8 cellular contexts compared by ENCODE assay signal in the genomic region with DNA sequence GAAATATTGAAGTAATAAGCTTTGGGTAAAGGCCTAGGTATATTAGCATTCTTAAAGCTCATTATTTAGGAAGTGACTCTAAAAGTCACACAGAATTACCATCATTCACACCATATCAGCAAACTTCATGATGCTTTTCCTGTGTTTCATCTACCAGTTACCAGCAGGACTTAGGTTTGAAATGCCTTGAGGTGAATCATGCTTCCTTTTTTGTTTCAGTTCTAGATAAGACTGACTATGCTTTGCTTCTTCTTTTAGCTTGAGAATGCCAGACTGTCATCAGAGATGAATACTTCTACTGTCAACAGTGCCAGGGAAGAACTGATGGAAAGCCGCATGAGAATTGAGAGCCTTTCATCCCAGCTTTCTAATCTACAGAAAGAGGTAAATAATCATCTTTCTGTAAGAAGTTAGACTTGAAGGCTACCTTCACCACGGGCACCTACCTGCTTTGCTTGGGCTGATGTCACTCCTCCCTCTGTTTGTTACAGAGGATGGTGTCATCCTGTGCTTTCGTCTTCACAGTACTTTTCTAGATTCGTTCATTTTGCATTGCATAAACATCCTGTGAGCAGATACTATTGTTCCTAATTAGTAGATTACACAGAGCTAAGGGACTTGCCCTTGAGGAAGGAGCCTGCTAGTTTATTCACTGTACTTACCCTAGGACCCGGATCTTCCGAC. TPM values are rescaled to one million over a fixed set of nuclear protein-coding genes. Genes with fewer than 3 reads are reported as not detected.
DNase-seq lines count a peak whose midpoint lies in the region; ATAC-seq and TF ChIP-seq lines count a peak whose summit lies in the region.

No MANE protein-coding gene starts in this region.

- POLR2A ChIA-PET in SK-N-SH (lab: Yijun Ruan, JAX): no interaction called here

- H3K27ac ChIP-seq in SK-N-SH (ENCODE audit: low read depth in 2 of 2, low read length in 1 of 2) (peak overlapping the region; percentile 23 to 74; a peak in 3 of 4 replicates), smooth muscle cell (ENCODE audit: low read depth) (peak overlapping the region; percentile 78), uterus (no peak overlapping the region)

- TF ChIP-seq POLR2A in uterus (IDR thresholded peaks at IDR 0.05): no peak

- peak in 1 of 2 experiments; percentile 64; a peak in 1 of 4 replicates for TF ChIP-seq EP300 in SK-N-SH (IDR thresholded peaks at IDR 0.05; ENCODE audit: borderline replicate concordance in 1 of 2, low read depth in 1 of 2, low read length in 1 of 2)

- H4K20me1 ChIP-seq in SK-N-SH (ENCODE audit: insufficient read depth): peaks cover 7% of the 10 kb centered on the region; the same call in 1 of the 2 replicates
- no peaks in the 10 kb centered on the region for H4K20me1 ChIP-seq in smooth muscle cell (ENCODE audit: low read depth)

- H3K4me1 ChIP-seq in SK-N-SH (ENCODE audit: control insufficient read depth in 1 of 2, insufficient read depth in 2 of 2, low read depth in 1 of 2, low read length in 1 of 2): peaks cover 0 to 29% of the 10 kb centered on the region in 2 experiments; a peak in 3 of 4 replicates
- no peaks in the 10 kb centered on the region for H3K4me1 ChIP-seq in smooth muscle cell (ENCODE audit: low read depth)
- H3K4me1 ChIP-seq in uterus: no peaks in the 10 kb centered on the region

- H3F3A ChIP-seq in SK-N-SH (replicated peaks; ENCODE audit: insufficient read depth) (peaks cover 55% of the 10 kb centered on the region), smooth muscle cell (ENCODE audit: low read depth) (no peaks in the 10 kb centered on the region)

- no peak for TF ChIP-seq RAD21 in SK-N-SH (IDR thresholded peaks at IDR 0.05; ENCODE audit: low read length)

- peak; percentile 50 for ATAC-seq in GM21786 (IDR thresholded peaks at IDR 0.05; ENCODE audit: unreplicated experiment)

- 73% methylated on average over 6 of the region's 6 CpGs for WGBS in SK-N-SH (ENCODE audit: low lambda C conversion rate)
- 44% methylated on average over 6 of the region's 6 CpGs for WGBS in smooth muscle cell (ENCODE audit: low lambda C conversion rate)

- H3K9me3 ChIP-seq in SK-N-SH: no peaks in the 10 kb centered on the region
- H3K9me3 ChIP-seq in smooth muscle cell (replicated peaks; ENCODE audit: low read depth): no peaks in the 10 kb centered on the region
- no peaks in the 10 kb centered on the region for H3K9me3 ChIP-seq in uterus

- intact Hi-C loops in uterus (cut with DNase I; ENCODE audit: low total_unique reads): no loop called here

- H3K27me3 ChIP-seq in SK-N-SH (ENCODE audit: insufficient read depth) (no peaks in the 10 kb centered on the region), smooth muscle cell (ENCODE audit: low read depth) (no peaks in the 10 kb centered on the region), uterus (no peaks in the 10 kb centered on the region)

- 0 out of 2 replicates have a peak overlapping the region, but pooled peaks have one; percentile 17 for H2AFZ ChIP-seq in SK-N-SH (ENCODE audit: low read depth)
- H2AFZ ChIP-seq in smooth muscle cell (ENCODE audit: low read depth): peak overlapping the region; percentile 40

- CTCF ChIA-PET in SK-N-SH (lab: Yijun Ruan, JAX): interaction anchor here (0.6 to 4.8 kb wide), 4 partner anchors 9 to 625 kb away, joined by 3 to 32 read pairs (median 4); no protein-coding TSS in a partner anchor

- no peak for TF ChIP-seq CTCF in SK-N-SH (IDR thresholded peaks at IDR 0.05)
- no peak for TF ChIP-seq CTCF in smooth muscle cell (IDR thresholded peaks at IDR 0.05; ENCODE audit: borderline replicate concordance, insufficient read depth, poor library complexity, severe bottlenecking)
- TF ChIP-seq CTCF in uterus (IDR thresholded peaks at IDR 0.05): no peak

- no peak overlapping the region for H3K4me3 ChIP-seq in SK-N-SH (ENCODE audit: low read depth in 2 of 2, low read length in 1 of 2)
- H3K4me3 ChIP-seq in smooth muscle cell: no peak overlapping the region
- H3K4me3 ChIP-seq in uterus: no peak overlapping the region

- H3K4me2 ChIP-seq in SK-N-SH: peak overlapping the region; percentile 60
- H3K4me2 ChIP-seq in smooth muscle cell: peak overlapping the region; percentile 70

- H3K36me3 ChIP-seq in SK-N-SH (replicated peaks in 1 of 2; ENCODE audit: control insufficient read depth in 1 of 2, insufficient read depth in 2 of 2, low read length in 1 of 2) (peaks cover 35 to 41% of the 10 kb centered on the region in 2 experiments), smooth muscle cell (ENCODE audit: low read depth) (no peaks in the 10 kb centered on the region), uterus (no peaks in the 10 kb centered on the region)

- H3K79me2 ChIP-seq in SK-N-SH (ENCODE audit: insufficient read depth) (peaks cover 67% of the 10 kb centered on the region), smooth muscle cell (ENCODE audit: low read depth) (no peaks in the 10 kb centered on the region)

- no peaks in the 10 kb centered on the region for H3K9me2 ChIP-seq in SK-N-SH

- H3K9ac ChIP-seq in SK-N-SH: peak overlapping the region; percentile 11; the same call in 1 of the 2 replicates
- H3K9ac ChIP-seq in smooth muscle cell (ENCODE audit: low read depth): no peak overlapping the region

- DNase-seq in SK-N-SH: no peak
- peak; percentile 92 for DNase-seq in dermis blood vessel endothelial cell
- no peak for DNase-seq in smooth muscle cell (lab: John Stamatoyannopoulos, UW; ENCODE audit: unreplicated experiment)
- no peak for DNase-seq in uterus
- no peak for DNase-seq in GM19240 (ENCODE audit: insufficient read length, low spot score)
- DNase-seq in NCI-H2107 treated with DMSO at 0.1 percent for 48 hours (lab: John Stamatoyannopoulos, UW; ENCODE audit: unreplicated experiment): no peak
- DNase-seq in NCI-H1436 (lab: John Stamatoyannopoulos, UW): no peak

TF ChIP-seq in SK-N-SH, 30 proteins besides CTCF, POLR2A, EP300 and RAD21:
- TF ChIP-seq MEF2A (IDR thresholded peaks at IDR 0.05; ENCODE audit: borderline replicate concordance, low read depth) (peak; percentile 40; the same call in 1 of the 2 replicates), FOSL2 (IDR thresholded peaks at IDR 0.05; ENCODE audit: borderline replicate concordance, low read depth) (peak; percentile 79), RCOR1 (IDR thresholded peaks at IDR 0.05; ENCODE audit: low read length) (no peak), JUND (IDR thresholded peaks at IDR 0.05) (peak; percentile 80), ELF1 (IDR thresholded peaks at IDR 0.05) (no peak), TCF12 (IDR thresholded peaks at IDR 0.05) (peak; percentile 69), FOXJ3 (CRISPR knock-in tag; IDR thresholded peaks at IDR 0.05) (no peak)
- TF ChIP-seq, protein P1, sequence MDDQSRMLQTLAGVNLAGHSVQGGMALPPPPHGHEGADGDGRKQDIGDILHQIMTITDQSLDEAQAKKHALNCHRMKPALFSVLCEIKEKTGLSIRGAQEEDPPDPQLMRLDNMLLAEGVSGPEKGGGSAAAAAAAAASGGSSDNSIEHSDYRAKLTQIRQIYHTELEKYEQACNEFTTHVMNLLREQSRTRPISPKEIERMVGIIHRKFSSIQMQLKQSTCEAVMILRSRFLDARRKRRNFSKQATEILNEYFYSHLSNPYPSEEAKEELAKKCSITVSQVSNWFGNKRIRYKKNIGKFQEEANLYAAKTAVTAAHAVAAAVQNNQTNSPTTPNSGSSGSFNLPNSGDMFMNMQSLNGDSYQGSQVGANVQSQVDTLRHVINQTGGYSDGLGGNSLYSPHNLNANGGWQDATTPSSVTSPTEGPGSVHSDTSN (IDR thresholded peaks at IDR 0.05): peak; percentile 81
- TF ChIP-seq, protein P2, sequence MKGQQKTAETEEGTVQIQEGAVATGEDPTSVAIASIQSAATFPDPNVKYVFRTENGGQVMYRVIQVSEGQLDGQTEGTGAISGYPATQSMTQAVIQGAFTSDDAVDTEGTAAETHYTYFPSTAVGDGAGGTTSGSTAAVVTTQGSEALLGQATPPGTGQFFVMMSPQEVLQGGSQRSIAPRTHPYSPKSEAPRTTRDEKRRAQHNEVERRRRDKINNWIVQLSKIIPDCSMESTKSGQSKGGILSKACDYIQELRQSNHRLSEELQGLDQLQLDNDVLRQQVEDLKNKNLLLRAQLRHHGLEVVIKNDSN (IDR thresholded peaks at IDR 0.05; ENCODE audit: borderline replicate concordance, low read depth): no peak
TF ChIP-seq in SK-N-SH: peak in this region for 5.

RNA-seq across cellular contexts. Expression of a gene that starts 34.7 kb away (rescaled TPM):
- polyA plus RNA-seq in SK-N-SH (2012; rRNA removed) (20.8 and 34.9 TPM in 2 replicates), smooth muscle cell (6.4 and 8.4 TPM in 2 replicates)
- 41.9 and 46.1 TPM in 2 replicates for polyA plus RNA-seq in SK-N-SH (2012; cell fraction: cytosol; rRNA removed)
- polyA plus RNA-seq in SK-N-SH (2012; cell fraction: nucleus; rRNA removed): 25.2 and 28.3 TPM in 2 replicates
- total RNA-seq in dermis blood vessel endothelial cell (43.1 and 116 TPM in 2 replicates), smooth muscle cell (27.7 and 32.5 TPM in 2 replicates), uterus (10 to 100 TPM in 1 of 4 donors, 1 to 10 TPM in 1, under 1 TPM in 2; 0.29 to 66.7 (median 3.6) TPM)

Comparison
In these comparisons a context has a peak if more than half of its experiments do, and no peak if none do; other contexts are left out.
1. H3K27ac ChIP-seq: peak in SK-N-SH (2 of 2) and smooth muscle cell (single experiment); none in uterus (0 of 2).